ENCODE assay signal across 1 cellular context in genomic region chr20:46666818-46667515, GRCh38.
TF ChIP-seq lines count a peak whose summit lies in the region.

No MANE protein-coding gene starts in this region.

TF ChIP-seq in HepG2, 621 proteins besides CTCF, POLR2A, EP300 and RAD21 (continued from another document):
- TF ChIP-seq ZNF609 (CRISPR knock-in tag; IDR thresholded peaks at IDR 0.05; ENCODE audit: borderline replicate concordance), result peak; percentile 99
- no peak for TF ChIP-seq FOXO4 (CRISPR knock-in tag; conservative IDR thresholded peaks at IDR 0.05)
- 0 out of 2 replicates have a peak, but pooled peaks have one; percentile 62 for TF ChIP-seq ZNF546 (CRISPR knock-in tag; conservative IDR thresholded peaks at IDR 0.05)
- TF ChIP-seq PHF21A (CRISPR knock-in tag; IDR thresholded peaks at IDR 0.05), result peak; percentile 100
- peak; percentile 99 for TF ChIP-seq PATZ1 (CRISPR knock-in tag; IDR thresholded peaks at IDR 0.05)
- peak; percentile 91; the same call in 1 of the 2 replicates for TF ChIP-seq SPEN (CRISPR knock-in tag; IDR thresholded peaks at IDR 0.05; ENCODE audit: low read depth)
- no peak; the same call in 1 of the 2 replicates for TF ChIP-seq E2F1 (CRISPR knock-in tag; IDR thresholded peaks at IDR 0.05)
- TF ChIP-seq GPBP1L1 (CRISPR knock-in tag; IDR thresholded peaks at IDR 0.05), result no peak
- TF ChIP-seq GTF3A (CRISPR knock-in tag; conservative IDR thresholded peaks at IDR 0.05), result no peak
- no peak; the same call in 1 of the 2 replicates for TF ChIP-seq ZNF576 (CRISPR knock-in tag; IDR thresholded peaks at IDR 0.05)
- TF ChIP-seq SCMH1 (CRISPR knock-in tag; IDR thresholded peaks at IDR 0.05; ENCODE audit: borderline replicate concordance), result no peak
- no peak for TF ChIP-seq ZNF619 (CRISPR knock-in tag; IDR thresholded peaks at IDR 0.05)
- TF ChIP-seq AHR (CRISPR knock-in tag; IDR thresholded peaks at IDR 0.05), result peak; percentile 75; the same call in 1 of the 2 replicates
- peak; percentile 99 for TF ChIP-seq SMYD3 (CRISPR knock-in tag; IDR thresholded peaks at IDR 0.05)
- TF ChIP-seq TRIM22 (IDR thresholded peaks at IDR 0.05), result no peak
- TF ChIP-seq KAT7 (CRISPR knock-in tag; IDR thresholded peaks at IDR 0.05; ENCODE audit: borderline replicate concordance), result peak; percentile 59; the same call in 1 of the 2 replicates
- 0 out of 2 replicates have a peak, but pooled peaks have one; percentile 57 for TF ChIP-seq NFATC3 (CRISPR knock-in tag; IDR thresholded peaks at IDR 0.05)
- TF ChIP-seq SALL1 (CRISPR knock-in tag; IDR thresholded peaks at IDR 0.05), result peak; percentile 100
- 0 out of 2 replicates have a peak, but pooled peaks have one; percentile 47 for TF ChIP-seq THAP7 (CRISPR knock-in tag; IDR thresholded peaks at IDR 0.05)
- peak; percentile 100 for TF ChIP-seq ARID5B (CRISPR knock-in tag; IDR thresholded peaks at IDR 0.05)
- TF ChIP-seq ZNF33A (CRISPR knock-in tag; IDR thresholded peaks at IDR 0.05; ENCODE audit: borderline replicate concordance), result peak; percentile 94; the same call in 1 of the 2 replicates
- no peak for TF ChIP-seq PCBP2 (optimal IDR thresholded peaks at IDR 0.05; ENCODE audit: low read depth, low read length, poor library complexity, severe bottlenecking)
- peak; percentile 83; the same call in 1 of the 2 replicates for TF ChIP-seq SNAPC5 (CRISPR knock-in tag; IDR thresholded peaks at IDR 0.05; ENCODE audit: borderline replicate concordance)
- TF ChIP-seq ZNF30 (CRISPR knock-in tag; IDR thresholded peaks at IDR 0.05), result no peak
- TF ChIP-seq CENPT (CRISPR knock-in tag; IDR thresholded peaks at IDR 0.05; ENCODE audit: low read depth), result no peak
- 0 out of 2 replicates have a peak, but pooled peaks have one; percentile 27 for TF ChIP-seq ZFP36L2 (CRISPR knock-in tag; IDR thresholded peaks at IDR 0.05)
- peak; percentile 95 for TF ChIP-seq ZBTB42 (CRISPR knock-in tag; IDR thresholded peaks at IDR 0.05)
TF ChIP-seq in HepG2: peak in this region for 434.
